Comparison of ENCODE assay signal across 24 cellular contexts in genomic region chr7:78203042-78203720, GRCh38.
"Had no signal": no experiment of that assay in that cellular context is flagged by ENCODE, and none has a peak within 500 bp of the region (broad histone marks: within the 10 kb centered on the region; RNA-seq: fewer than 3 reads in every experiment).

No MANE protein-coding gene starts in this region.

- H3K9me3 Mint-ChIP-seq: activated T-cell treated with anti-CD3 and anti-CD28 coated beads, Interleukin-2, amount 50 U/mL, for 24 hours; activated T-helper 17 cell treated with anti-CD3 and anti-CD28 coated beads, Interleukin-2, amount 50 U/mL, for 72 hours; endodermal cell; memory B cell; nephron; stimulated activated effector memory CD8-positive, alpha-beta T cell treated with anti-CD3 and anti-CD28 coated beads, Interleukin-12 subunit alpha, Interleukin-12 subunit beta, amount 100 ng/mL, for 72 hours; WTC11 had no signal

- H3K9me3 ChIP-seq: pancreas, psoas muscle, tibial artery had no signal

- H3K4me1 Mint-ChIP-seq: activated T-helper 17 cell treated with anti-CD3 and anti-CD28 coated beads, Interleukin-2, amount 50 U/mL, for 72 hours; endodermal cell; memory B cell; stimulated activated effector memory CD8-positive, alpha-beta T cell treated with anti-CD3 and anti-CD28 coated beads, Interleukin-12 subunit alpha, Interleukin-12 subunit beta, amount 100 ng/mL, for 72 hours; stimulated activated naive CD8-positive, alpha-beta T cell treated with anti-CD3 and anti-CD28 coated beads, Interleukin-15, amount 100 ng/mL, for 72 hours had no signal

- H3K27ac ChIP-seq: pancreas, psoas muscle, tibial artery had no signal

- H3K4me1 ChIP-seq: pancreas, psoas muscle, tibial artery had no signal

- H3K27me3 ChIP-seq: pancreas, tibial artery had no signal

- H3K27me3 Mint-ChIP-seq: activated T-helper 17 cell treated with anti-CD3 and anti-CD28 coated beads, Interleukin-2, amount 50 U/mL, for 72 hours; stimulated activated naive CD8-positive, alpha-beta T cell treated with anti-CD3 and anti-CD28 coated beads, Interleukin-15, amount 100 ng/mL, for 72 hours had no signal

- ATAC-seq: activated T-helper 17 cell treated with anti-CD3 and anti-CD28 coated beads, Interleukin-2, amount 50 U/mL, for 72 hours; left cardiac atrium; pancreas; psoas muscle; right cardiac atrium; stimulated activated effector memory CD8-positive, alpha-beta T cell treated with anti-CD3 and anti-CD28 coated beads, Interleukin-12 subunit alpha, Interleukin-12 subunit beta, amount 100 ng/mL, for 72 hours; stimulated activated naive CD8-positive, alpha-beta T cell treated with anti-CD3 and anti-CD28 coated beads, Interleukin-15, amount 100 ng/mL, for 72 hours; WTC11 had no signal

- H3K36me3 ChIP-seq: pancreas, tibial artery had no signal

- H3K4me3 ChIP-seq: pancreas, psoas muscle, tibial artery had no signal

- H3K36me3 Mint-ChIP-seq: activated naive CD8-positive, alpha-beta T cell; memory B cell; stimulated activated effector memory CD8-positive, alpha-beta T cell treated with anti-CD3 and anti-CD28 coated beads, Interleukin-12 subunit alpha, Interleukin-12 subunit beta, amount 100 ng/mL, for 72 hours; WTC11 had no signal

- DNase-seq: activated CD8-positive, alpha-beta memory T cell treated with anti-CD3 and anti-CD28 coated beads for 24 hours; activated CD8-positive, alpha-beta memory T cell treated with anti-CD3 and anti-CD28 coated beads, Interleukin-2, amount 50 U/mL, for 4 hours; activated naive CD4-positive, alpha-beta T cell; activated T-cell treated with anti-CD3 and anti-CD28 coated beads, Interleukin-2, amount 50 U/mL, for 24 hours; amygdala; cortex of kidney; endodermal cell; foreskin melanocyte; glutamatergic neuron; hippocampal formation; left cardiac atrium; pancreas; psoas muscle; right cardiac atrium; stimulated activated CD4-positive, alpha-beta T cell treated with anti-CD3 and anti-CD28 coated beads, Interleukin-12 subunit alpha, Interleukin-12 subunit beta, amount 100 ng/mL, for 4 hours; stimulated activated naive CD8-positive, alpha-beta T cell treated with anti-CD3 and anti-CD28 coated beads, Interleukin-15, amount 100 ng/mL, for 72 hours; T-helper 1 cell; tibial artery had no signal

- H3K27ac Mint-ChIP-seq: activated naive CD8-positive, alpha-beta T cell; activated T-cell treated with anti-CD3 and anti-CD28 coated beads, Interleukin-2, amount 50 U/mL, for 24 hours; activated T-helper 17 cell treated with anti-CD3 and anti-CD28 coated beads, Interleukin-2, amount 50 U/mL, for 72 hours; endodermal cell; memory B cell; nephron; stimulated activated effector memory CD8-positive, alpha-beta T cell treated with anti-CD3 and anti-CD28 coated beads, Interleukin-12 subunit alpha, Interleukin-12 subunit beta, amount 100 ng/mL, for 72 hours; stimulated activated naive CD8-positive, alpha-beta T cell treated with anti-CD3 and anti-CD28 coated beads, Interleukin-15, amount 100 ng/mL, for 72 hours; WTC11 had no signal

- H3K4me3 Mint-ChIP-seq: activated naive CD8-positive, alpha-beta T cell; activated T-cell treated with anti-CD3 and anti-CD28 coated beads, Interleukin-2, amount 50 U/mL, for 24 hours; activated T-helper 17 cell treated with anti-CD3 and anti-CD28 coated beads, Interleukin-2, amount 50 U/mL, for 72 hours; endodermal cell; memory B cell; nephron; stimulated activated effector memory CD8-positive, alpha-beta T cell treated with anti-CD3 and anti-CD28 coated beads, Interleukin-12 subunit alpha, Interleukin-12 subunit beta, amount 100 ng/mL, for 72 hours; stimulated activated naive CD8-positive, alpha-beta T cell treated with anti-CD3 and anti-CD28 coated beads, Interleukin-15, amount 100 ng/mL, for 72 hours; WTC11 had no signal
